In genomic region chr12:48472259-48472658, GRCh38 we compare ENCODE assay signal across 9 cellular contexts. TPM values are rescaled to one million over a fixed set of nuclear protein-coding genes. Genes with fewer than 3 reads are reported as not detected.
"Had no signal": no experiment of that assay in that cellular context is flagged by ENCODE, and none has a peak within 500 bp of the region (broad histone marks: within the 10 kb centered on the region; RNA-seq: fewer than 3 reads in every experiment).

Gene ANP32D (plus strand): TSS chr12:48472559. CDS start chr12:48472665, 106 bp downstream.

- DNase-seq: GDM1, GF-D8 had no signal

- ATAC-seq: GM12878 had no signal

- H3K4me3 ChIP-seq: GM12878 had no signal

- FAIRE-seq: G401.6, GM12878, GM12891, GM12892, GM18507, GM19239 had no signal

RNA-seq across cellular contexts. Expression of gene ANP32D, which starts in this region (rescaled TPM):
- total RNA-seq: G401, GM12878 had no signal
- polyA plus RNA-seq: GM12878 had no signal
